Comparison of ENCODE assay signal across 9 cellular contexts in genomic region chr4:120991885-120992284, GRCh38.
"Had no signal": no experiment of that assay in that cellular context is flagged by ENCODE, and none has a peak within 500 bp of the region (broad histone marks: within the 10 kb centered on the region; RNA-seq: fewer than 3 reads in every experiment).

No MANE protein-coding gene starts in this region.

- H3K9me3 ChIP-seq: HAP-1 had no signal

- H3K4me1 ChIP-seq: HAP-1 had no signal

- H3K4me2 ChIP-seq: KMS-11 had no signal

- H3K4me3 ChIP-seq: HAP-1 had no signal

- ATAC-seq: HCT116, HepG2 had no signal

- H3K36me3 ChIP-seq: HAP-1 had no signal

- DNase-seq: GOT3, H7, HFFc6, KBM-7 had no signal

- H3K9ac ChIP-seq: KMS-11 had no signal

- H3K27ac ChIP-seq: HL-60, KMS-11 had no signal
